1 cellular context compared by ENCODE assay signal in genomic region chr1:227730630-227731151, GRCh38.
TF ChIP-seq lines count a peak whose summit lies in the region.

No MANE protein-coding gene starts in this region.

TF ChIP-seq in SK-N-SH, 30 proteins besides CTCF, POLR2A, EP300 and RAD21 (continued from another document):
- TF ChIP-seq REST (IDR thresholded peaks at IDR 0.05; ENCODE audit: low read depth, low read length) (no peak), EZH2phosphoT487 (IDR thresholded peaks at IDR 0.05; ENCODE audit: borderline replicate concordance, low read depth) (no peak), USF1 (IDR thresholded peaks at IDR 0.05; ENCODE audit: borderline replicate concordance, low read depth) (no peak), RCOR1 (IDR thresholded peaks at IDR 0.05; ENCODE audit: low read length) (no peak), USF2 (IDR thresholded peaks at IDR 0.05; ENCODE audit: borderline replicate concordance, low read depth, low read length) (no peak), IRF3 (IDR thresholded peaks at IDR 0.05; ENCODE audit: low read depth, low read length) (no peak), NFIC (IDR thresholded peaks at IDR 0.05; ENCODE audit: borderline replicate concordance) (no peak), CHD2 (IDR thresholded peaks at IDR 0.05; ENCODE audit: low read length, partially characterized antibody) (no peak), GATA2 (CRISPR knock-in tag; IDR thresholded peaks at IDR 0.05) (no peak)
